9 cellular contexts compared by ENCODE assay signal in genomic region chr22:37636186-37636948, GRCh38. TPM values are rescaled to one million over a fixed set of nuclear protein-coding genes. Genes with fewer than 3 reads are reported as not detected.
A peak's percentile ranks its signal among the peaks of the same experiment; 100 is the strongest.
DNase-seq lines count a peak whose midpoint lies in the region; ATAC-seq and TF ChIP-seq lines count a peak whose summit lies in the region.
"Had no signal": no experiment of that assay in that cellular context is flagged by ENCODE, and none has a peak within 500 bp of the region (broad histone marks: within the 10 kb centered on the region; RNA-seq: fewer than 3 reads in every experiment).

No MANE protein-coding gene starts in this region.

- CTCF ChIA-PET in MCF 10A (lab: Yijun Ruan, JAX) = interaction anchor here (0.5 to 1.4 kb wide), 7 partner anchors 11 to 227 kb away, joined by 3 to 7 read pairs (median 4); partner anchors contain the start of gene GGA1

- H3K4me1 ChIP-seq in breast epithelium (peaks cover 19 to 28% of the 10 kb centered on the region in 2 donors), vagina (peaks cover 78% of the 10 kb centered on the region)

- no peaks in the 10 kb centered on the region for H3K36me3 ChIP-seq in breast epithelium
- peaks cover 0 to 12% of the 10 kb centered on the region in 2 donors for H3K36me3 ChIP-seq in vagina

- POLR2A ChIA-PET in MCF 10A (lab: Yijun Ruan, JAX) = interaction anchor here (0.6 to 1.5 kb wide), 5 partner anchors 9 to 131 kb away, joined by 3 to 7 read pairs (median 4); partner anchors contain the start of gene PDXP

- H3K27me3 ChIP-seq in breast epithelium (no peaks in the 10 kb centered on the region), vagina (no peaks in the 10 kb centered on the region)

- peaks cover 5% of the 10 kb centered on the region for H3K36me3 Mint-ChIP-seq in MCF 10A (ENCODE audit: insufficient read depth, unreplicated experiment)

- no peak overlapping the region for H3K27ac Mint-ChIP-seq in MCF 10A (ENCODE audit: low read depth, unreplicated experiment)

- BruUV-seq in MCF 10A (replicated peaks; lab: Mats Ljungman, UMichigan) = no TSS peak

- TF ChIP-seq POLR2A in breast epithelium (IDR thresholded peaks at IDR 0.05) = no peak
- no peak for TF ChIP-seq POLR2A in vagina (IDR thresholded peaks at IDR 0.05)

- ATAC-seq in GM19397 (IDR thresholded peaks at IDR 0.05; ENCODE audit: unreplicated experiment) (no peak), GM21529 (IDR thresholded peaks at IDR 0.05; ENCODE audit: unreplicated experiment) (no peak), HG03520 (IDR thresholded peaks at IDR 0.05; ENCODE audit: unreplicated experiment) (no peak)

- H3K27ac ChIP-seq in breast epithelium = peak overlapping the region; percentile 29 to 91
- peak overlapping the region; percentile 5 for H3K27ac ChIP-seq in vagina
- H3K27ac ChIP-seq: left ventricle myocardium inferior had no signal

- no peaks in the 10 kb centered on the region for H3K4me1 Mint-ChIP-seq in MCF 10A (ENCODE audit: insufficient read depth, unreplicated experiment)

- no peaks in the 10 kb centered on the region for H3K9me3 ChIP-seq in breast epithelium
- H3K9me3 ChIP-seq in vagina = no peaks in the 10 kb centered on the region
- H3K9me3 ChIP-seq: left ventricle myocardium inferior had no signal

- TF ChIP-seq CTCF in breast epithelium (IDR thresholded peaks at IDR 0.05) (no peak), MCF 10A (IDR thresholded peaks at IDR 0.05; ENCODE audit: unreplicated experiment) (no peak), fibroblast of villous mesenchyme (IDR thresholded peaks at IDR 0.05; ENCODE audit: insufficient read depth, low read depth, low read length) (peak; percentile 53), vagina (IDR thresholded peaks at IDR 0.05) (no peak)

- H3K27me3 Mint-ChIP-seq in MCF 10A (ENCODE audit: insufficient read depth, unreplicated experiment) = no peaks in the 10 kb centered on the region

- intact Hi-C loops in breast epithelium (cut with DNase I; ENCODE audit: low total_unique reads) (no loop called here), MCF 10A (cut with micrococcal nuclease) (no loop called here), vagina (cut with DNase I) (no loop called here)

- no peak overlapping the region for H3K4me3 Mint-ChIP-seq in MCF 10A (ENCODE audit: unreplicated experiment)

- no peaks in the 10 kb centered on the region for H3K9me3 Mint-ChIP-seq in MCF 10A (ENCODE audit: unreplicated experiment)

- no peak for DNase-seq in breast epithelium (ENCODE audit: low spot score in 2 of 2)
- no peak for DNase-seq in MCF 10A (ENCODE audit: unreplicated experiment)
- peak; percentile 75 for DNase-seq in SKM-1 treated with dmso at 0.1 percent for 144 hours (lab: John Stamatoyannopoulos, UW; ENCODE audit: unreplicated experiment)
- peak; percentile 95 for DNase-seq in fibroblast of villous mesenchyme (ENCODE audit: low read depth)
- no peak for DNase-seq in vagina (ENCODE audit: extremely low spot score in 2 of 2)
- DNase-seq: left ventricle myocardium inferior had no signal

- H3K4me3 ChIP-seq in breast epithelium = no peak overlapping the region
- no peak overlapping the region for H3K4me3 ChIP-seq in fibroblast of villous mesenchyme (ENCODE audit: low read depth, low read length)
- H3K4me3 ChIP-seq in vagina = no peak overlapping the region
- H3K4me3 ChIP-seq: left ventricle myocardium inferior had no signal

RNA-seq across cellular contexts. Expression of gene SH3BP1, which starts 3.1 kb away (rescaled TPM):
- total RNA-seq in breast epithelium (1 to 10 TPM; 3.8 to 8.8 (median 7.3) TPM), MCF 10A (2022) (1.5 and 1.9 TPM in 2 replicates), fibroblast of villous mesenchyme (9.0 and 11.2 TPM in 2 replicates), vagina (34.1 TPM)

RNA-seq across cellular contexts. Expression of gene PDXP, which starts 22.2 kb away (rescaled TPM):
- total RNA-seq in breast epithelium (1 to 10 TPM; 4.2 to 6.9 (median 4.2) TPM), MCF 10A (2022) (10.3 and 10.5 TPM in 2 replicates), fibroblast of villous mesenchyme (9.0 and 9.9 TPM in 2 replicates), vagina (6.4 TPM)

RNA-seq across cellular contexts. Expression of gene GGA1, which starts 27.7 kb away (rescaled TPM):
- 10 to 100 TPM; 36.6 to 63.9 (median 54.7) TPM for total RNA-seq in breast epithelium
- 52.7 and 59.1 TPM in 2 replicates for total RNA-seq in MCF 10A (2022)
- total RNA-seq in fibroblast of villous mesenchyme = 33.2 and 39.0 TPM in 2 replicates
- 45.7 TPM for total RNA-seq in vagina

RNA-seq across cellular contexts. Expression of gene LGALS1, which starts 39.1 kb away (rescaled TPM):
- total RNA-seq in breast epithelium (1,000 to 10,000 TPM in 1 of 3 donors, 100 to 1,000 TPM in 2; 621 to 2,412 (median 641) TPM), MCF 10A (2022) (1,407 and 1,635 TPM in 2 replicates), fibroblast of villous mesenchyme (3,707 and 5,728 TPM in 2 replicates), vagina (1,638 TPM)

RNA-seq across cellular contexts. Expression of gene NOL12, which starts 49.8 kb away (rescaled TPM):
- 10 to 100 TPM; 24.5 to 29.4 (median 24.6) TPM for total RNA-seq in breast epithelium
- total RNA-seq in MCF 10A (2022) = 47.1 and 50.8 TPM in 2 replicates
- 7.3 and 10.3 TPM in 2 replicates for total RNA-seq in fibroblast of villous mesenchyme
- 28.2 TPM for total RNA-seq in vagina

Comparison
In these comparisons a context has a peak if more than half of its experiments do, and no peak if none do; other contexts are left out.
1. DNase-seq: peak in SKM-1 treated with dmso at 0.1 percent for 144 hours (single experiment) and fibroblast of villous mesenchyme (single experiment); none in breast epithelium (0 of 2), MCF 10A (single experiment) and vagina (0 of 2).